In genomic region chr2:232348936-232349335, GRCh38 we compare ENCODE assay signal across 17 cellular contexts. TPM values are rescaled to one million over a fixed set of nuclear protein-coding genes. Genes with fewer than 3 reads are reported as not detected.
DNase-seq lines count a peak whose midpoint lies in the region; ATAC-seq and TF ChIP-seq lines count a peak whose summit lies in the region.
"Had no signal": no experiment of that assay in that cellular context is flagged by ENCODE, and none has a peak within 500 bp of the region (broad histone marks: within the 10 kb centered on the region; RNA-seq: fewer than 3 reads in every experiment).

No MANE protein-coding gene starts in this region.

- H3K4me3 Mint-ChIP-seq in T-helper 17 cell: no peak overlapping the region
- H3K4me3 Mint-ChIP-seq: effector memory CD8-positive, alpha-beta T cell; nephron progenitor cell had no signal

- H3K9me3 ChIP-seq in DND-41 (ENCODE audit: insufficient read depth, low read length, severe bottlenecking) (no peaks in the 10 kb centered on the region), T-helper 17 cell (ENCODE audit: control insufficient read depth, low read length, poor library complexity, severe bottlenecking) (no peaks in the 10 kb centered on the region), lower lobe of right lung (no peaks in the 10 kb centered on the region)
- H3K9me3 ChIP-seq: gastrocnemius medialis, thyroid gland had no signal

- H3K79me2 ChIP-seq in DND-41 (ENCODE audit: insufficient read depth, low read length): no peaks in the 10 kb centered on the region

- no peak overlapping the region for H3K9ac ChIP-seq in DND-41 (ENCODE audit: low read depth, low read length)

- peaks cover 8% of the 10 kb centered on the region for H3K4me1 Mint-ChIP-seq in T-helper 17 cell
- H3K4me1 Mint-ChIP-seq: nephron progenitor cell had no signal

- H3K4me1 ChIP-seq in DND-41 (ENCODE audit: insufficient read depth, low read length) (no peaks in the 10 kb centered on the region), lower lobe of right lung (peaks cover 4% of the 10 kb centered on the region)

- H3K27me3 Mint-ChIP-seq in T-helper 17 cell: peaks cover 10% of the 10 kb centered on the region

- peak; percentile 44; the same call in 1 of the 3 replicates for ATAC-seq in DND-41 (ENCODE audit: insufficient read depth, low read depth)
- ATAC-seq in T-helper 17 cell: peak; percentile 56
- ATAC-seq in lower lobe of right lung: peak in 1 of 2 donors; percentile 35
- no peak for ATAC-seq in HG03280 (IDR thresholded peaks at IDR 0.05; ENCODE audit: unreplicated experiment)
- no peak for ATAC-seq in GM21528 (IDR thresholded peaks at IDR 0.05; ENCODE audit: low FRiP score, unreplicated experiment)
- ATAC-seq: effector memory CD8-positive, alpha-beta T cell; gastrocnemius medialis had no signal

- TF ChIP-seq CTCF in DND-41 (IDR thresholded peaks at IDR 0.05; ENCODE audit: borderline replicate concordance, extremely low read depth, low read length, poor library complexity, severe bottlenecking): no peak
- TF ChIP-seq CTCF in lower lobe of right lung (IDR thresholded peaks at IDR 0.05): no peak

- H3K27me3 ChIP-seq in DND-41 (ENCODE audit: insufficient read depth, low read length, poor library complexity) (no peaks in the 10 kb centered on the region), lower lobe of right lung (ENCODE audit: low read depth) (peaks cover 46% of the 10 kb centered on the region)

- H3K36me3 Mint-ChIP-seq in T-helper 17 cell (ENCODE audit: low read depth): no peaks in the 10 kb centered on the region

- DNase-seq in NCI-H2029 (lab: John Stamatoyannopoulos, UW): peak; percentile 14
- DNase-seq in NCI-H2029 treated with DMSO at 0.1 percent for 48 hours (lab: John Stamatoyannopoulos, UW): no peak
- no peak for DNase-seq in DND-41
- DNase-seq in T-helper 17 cell: no peak
- DNase-seq in lower lobe of right lung: peak; percentile 44
- no peak for DNase-seq in GOT3 (lab: John Stamatoyannopoulos, UW)
- DNase-seq: DMS79 treated with DMSO at 0.1 percent for 48 hours; effector memory CD8-positive, alpha-beta T cell; Karpas-422; NCI-H2171 treated with DMSO at 0.1 percent for 48 hours; T1000; thyroid gland had no signal

- no peak overlapping the region for H3K27ac Mint-ChIP-seq in T-helper 17 cell
- H3K27ac Mint-ChIP-seq: nephron progenitor cell had no signal

- intact Hi-C loops in lower lobe of right lung (cut with DNase I): no loop called here

- H3K4me3 ChIP-seq in DND-41 (ENCODE audit: low read depth in 1 of 2, low read length in 2 of 2) (no peak overlapping the region), lower lobe of right lung (no peak overlapping the region)
- H3K4me3 ChIP-seq: gastrocnemius medialis, thyroid gland had no signal

- H3K27ac ChIP-seq in DND-41 (ENCODE audit: low read length) (no peak overlapping the region), lower lobe of right lung (no peak overlapping the region)
- H3K27ac ChIP-seq: gastrocnemius medialis, thyroid gland had no signal

- H3K4me2 ChIP-seq in DND-41 (ENCODE audit: insufficient read depth, low read length): no peak overlapping the region

- no peak overlapping the region for H2AFZ ChIP-seq in DND-41 (ENCODE audit: low read depth, low read length)

- H3K36me3 ChIP-seq in DND-41 (ENCODE audit: insufficient read depth, low read length): no peaks in the 10 kb centered on the region
- H3K36me3 ChIP-seq in lower lobe of right lung: no peaks in the 10 kb centered on the region
- H3K36me3 ChIP-seq: gastrocnemius medialis, thyroid gland had no signal

- H4K20me1 ChIP-seq in DND-41 (ENCODE audit: insufficient read depth, low read length): no peaks in the 10 kb centered on the region; the same call in 1 of the 2 replicates

RNA-seq across cellular contexts. Expression of gene ALPP, which starts 29.6 kb away (rescaled TPM):
- total RNA-seq in T-helper 17 cell: under 1 TPM; 0.29 to 0.45 TPM
- total RNA-seq in lower lobe of right lung: 6.0 TPM
- total RNA-seq: gastrocnemius medialis, skeletal muscle tissue, thyroid gland had no signal

RNA-seq across cellular contexts. Expression of gene ALPG, which starts 57.7 kb away (rescaled TPM):
- total RNA-seq in T-helper 17 cell (not detected), lower lobe of right lung (0.53 TPM)
- total RNA-seq: gastrocnemius medialis, skeletal muscle tissue, thyroid gland had no signal

Comparison
In these comparisons a context has a peak if more than half of its experiments do, and no peak if none do; other contexts are left out.
1. DNase-seq: peak in NCI-H2029 (single experiment) and lower lobe of right lung (single experiment); none in NCI-H2029 treated with DMSO at 0.1 percent for 48 hours (single experiment), DND-41 (single experiment), T-helper 17 cell (0 of 3) and GOT3 (single experiment).
2. ATAC-seq: peak in DND-41 (single experiment) and T-helper 17 cell (single experiment); none in HG03280 (single experiment) and GM21528 (single experiment).